25 cellular contexts compared by ENCODE assay signal in genomic region chr16:86545927-86546637, GRCh38. TPM values are rescaled to one million over a fixed set of nuclear protein-coding genes. Genes with fewer than 3 reads are reported as not detected.
"Had no signal": no experiment of that assay in that cellular context is flagged by ENCODE, and none has a peak within 500 bp of the region (broad histone marks: within the 10 kb centered on the region; RNA-seq: fewer than 3 reads in every experiment).

No MANE protein-coding gene starts in this region.

- H3K27me3 Mint-ChIP-seq: activated CD4-positive, alpha-beta memory T cell treated with anti-CD3 and anti-CD28 coated beads for 36 hours; activated CD4-positive, alpha-beta T cell treated with anti-CD3 and anti-CD28 coated beads, Interleukin-2, amount 10 ng/mL, durations not matched to agents 7 days and 5 days; activated naive CD8-positive, alpha-beta T cell; T-cell had no signal

- H3K4me3 Mint-ChIP-seq: activated CD4-positive, alpha-beta memory T cell treated with anti-CD3 and anti-CD28 coated beads for 36 hours; activated CD4-positive, alpha-beta T cell treated with anti-CD3 and anti-CD28 coated beads, Interleukin-2, amount 10 ng/mL, durations not matched to agents 7 days and 5 days; activated naive CD8-positive, alpha-beta T cell; activated T-cell treated with anti-CD3 and anti-CD28 coated beads, Interleukin-2, amount 50 U/mL, for 4 hours; T-cell had no signal

- ATAC-seq: activated T-cell treated with anti-CD3 and anti-CD28 coated beads, Interleukin-2, amount 50 U/mL, for 4 hours; Panc1; Right ventricle myocardium inferior; T-cell had no signal

- H3K4me3 ChIP-seq: SK-N-MC had no signal

- H3K27ac ChIP-seq: SK-N-MC had no signal

- DNase-seq: activated CD4-positive, alpha-beta memory T cell treated with anti-CD3 and anti-CD28 coated beads for 36 hours; activated CD4-positive, alpha-beta T cell treated with anti-CD3 and anti-CD28 coated beads, Interleukin-2, amount 10 ng/mL, durations not matched to agents 7 days and 5 days; activated CD4-positive, CD25-positive, alpha-beta regulatory T cell; activated CD8-positive, alpha-beta memory T cell treated with anti-CD3 and anti-CD28 coated beads for 24 hours; activated effector memory CD4-positive, alpha-beta T cell treated with anti-CD3 and anti-CD28 coated beads, Interleukin-2, amount 50 U/mL, for 16 hours; activated naive CD4-positive, alpha-beta T cell treated with Interleukin-2 at 50 U/mL for 16 hours; activated T-cell treated with anti-CD3 and anti-CD28 coated beads, Interleukin-2, amount 50 U/mL, for 4 hours; amygdala; caudate nucleus; NCI-H1105 treated with DMSO at 0.1 percent for 48 hours; NCI-H1436 treated with DMSO at 0.1 percent for 48 hours; NCI-H187; NCI-H2081; NCI-H510A treated with DMSO at 0.1 percent for 48 hours; NCI-H69; NK-92 treated with Interleukin-12 subunit alpha and Interleukin-12 subunit beta, amount 100 ng/mL, for 24 hours; OCI-M1; RPMI8226; T-cell; T-helper 2 cell; T1000 had no signal

- H3K9me3 Mint-ChIP-seq: activated CD4-positive, alpha-beta memory T cell treated with anti-CD3 and anti-CD28 coated beads for 36 hours; activated CD4-positive, alpha-beta T cell treated with anti-CD3 and anti-CD28 coated beads, Interleukin-2, amount 10 ng/mL, durations not matched to agents 7 days and 5 days; activated T-cell treated with anti-CD3 and anti-CD28 coated beads, Interleukin-2, amount 50 U/mL, for 4 hours; T-cell had no signal

- H3K27ac Mint-ChIP-seq: activated CD4-positive, alpha-beta memory T cell treated with anti-CD3 and anti-CD28 coated beads for 36 hours; activated CD4-positive, alpha-beta T cell treated with anti-CD3 and anti-CD28 coated beads, Interleukin-2, amount 10 ng/mL, durations not matched to agents 7 days and 5 days; activated naive CD8-positive, alpha-beta T cell; T-cell had no signal

RNA-seq across cellular contexts. Expression of gene FOXC2, which starts 20.5 kb away (rescaled TPM):
- total RNA-seq: activated CD4-positive, alpha-beta memory T cell treated with anti-CD3 and anti-CD28 coated beads for 36 hours; activated CD4-positive, alpha-beta T cell treated with anti-CD3 and anti-CD28 coated beads, Interleukin-2, amount 10 ng/mL, durations not matched to agents 7 days and 5 days; activated T-cell treated with anti-CD3 and anti-CD28 coated beads, Interleukin-2, amount 50 U/mL, for 4 hours; T-cell had no signal

RNA-seq across cellular contexts. Expression of gene FOXL1, which starts 32.3 kb away (rescaled TPM):
- total RNA-seq: activated CD4-positive, alpha-beta memory T cell treated with anti-CD3 and anti-CD28 coated beads for 36 hours; activated CD4-positive, alpha-beta T cell treated with anti-CD3 and anti-CD28 coated beads, Interleukin-2, amount 10 ng/mL, durations not matched to agents 7 days and 5 days; activated T-cell treated with anti-CD3 and anti-CD28 coated beads, Interleukin-2, amount 50 U/mL, for 4 hours; T-cell had no signal

RNA-seq across cellular contexts. Expression of gene FOXF1, which starts 35.8 kb away (rescaled TPM):
- total RNA-seq: activated CD4-positive, alpha-beta memory T cell treated with anti-CD3 and anti-CD28 coated beads for 36 hours; activated CD4-positive, alpha-beta T cell treated with anti-CD3 and anti-CD28 coated beads, Interleukin-2, amount 10 ng/mL, durations not matched to agents 7 days and 5 days had no signal
